In the genomic region with DNA sequence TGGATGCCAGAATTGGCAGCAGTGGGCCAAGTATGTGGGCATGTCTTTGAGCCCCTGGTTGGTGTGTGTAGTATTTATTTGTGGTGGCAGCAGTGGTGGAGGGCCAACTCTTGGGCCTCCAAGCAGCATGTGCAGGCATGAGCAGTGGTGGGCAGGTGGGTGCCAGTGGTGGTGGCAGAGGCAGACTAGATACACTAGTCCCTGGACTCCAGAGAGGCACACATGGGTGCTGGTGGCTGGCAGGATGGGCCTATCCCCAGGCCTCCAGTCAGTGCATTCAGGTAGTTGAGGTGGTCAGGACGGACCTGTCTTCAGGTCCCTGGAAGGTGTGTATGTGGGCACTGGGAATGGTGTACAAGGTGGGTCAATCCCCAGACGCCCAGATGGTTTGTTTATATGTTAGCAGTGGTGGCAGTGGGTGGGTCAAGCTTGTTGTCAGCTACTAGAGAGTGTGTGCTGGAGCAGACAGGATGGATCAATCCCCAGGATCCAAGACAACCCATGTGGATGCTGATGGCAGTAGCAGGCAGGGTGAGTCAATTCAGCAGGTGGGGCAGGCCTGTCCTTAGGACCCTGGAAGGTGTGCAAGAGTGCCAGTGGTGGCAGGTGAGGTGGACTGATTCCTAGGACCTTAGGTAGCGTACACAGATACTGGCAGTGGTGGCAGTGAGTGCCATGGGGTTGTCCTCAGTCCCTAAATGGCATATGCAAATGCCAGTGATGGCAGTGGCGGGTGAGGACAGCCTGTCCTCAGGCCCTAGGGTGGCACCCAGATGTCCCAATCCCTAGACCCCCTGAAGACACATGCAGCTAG, we compare ENCODE assay signal across 16 cellular contexts.
"Had no signal": no experiment of that assay in that cellular context is flagged by ENCODE, and none has a peak within 500 bp of the region (broad histone marks: within the 10 kb centered on the region; RNA-seq: fewer than 3 reads in every experiment).

No MANE protein-coding gene starts in this region.

- H3K4me1 ChIP-seq: left ventricle myocardium inferior, uterus had no signal

- DNase-seq: activated CD4-positive, alpha-beta T cell treated with anti-CD3 and anti-CD28 coated beads for 1 hour; activated CD4-positive, alpha-beta T cell treated with anti-CD3 and anti-CD28 coated beads, Interleukin-2, amount 50 U/mL, for 4 hours; activated naive CD4-positive, alpha-beta T cell treated with Interleukin-2 at 50 U/mL for 16 hours; dorsolateral prefrontal cortex; left ventricle myocardium inferior; natural killer cell; nucleus accumbens; right cardiac atrium; small intestine; stimulated activated CD4-positive, alpha-beta T cell treated with anti-CD3 and anti-CD28 coated beads, Interleukin-4, amount 100 ng/mL, for 4 hours; uterus had no signal

- H3K4me3 ChIP-seq: dorsolateral prefrontal cortex, hepatocyte, left ventricle myocardium inferior, uterus had no signal

- H2AFZ ChIP-seq: hepatocyte had no signal

- H3K27ac Mint-ChIP-seq: activated T-helper 1 cell treated with anti-CD3 and anti-CD28 coated beads, Interleukin-12 subunit alpha, Interleukin-12 subunit beta, Interleukin-2, Interleukin-4 antibody, amounts not matched to agents 30 ng/mL and 10 ng/mL and 1 ng/mL, durations not matched to agents 14 hours and 24 hours and 36 hours; memory B cell; natural killer cell; stimulated activated naive CD8-positive, alpha-beta T cell treated with anti-CD3 and anti-CD28 coated beads, Interleukin-15, Interleukin-2, amounts not matched to agents 100 ng/mL and 50 ng/mL, for 24 hours had no signal

- H3K4me2 ChIP-seq: hepatocyte had no signal

- ATAC-seq: natural killer cell, right cardiac atrium had no signal

- H3K4me3 Mint-ChIP-seq: activated T-helper 1 cell treated with anti-CD3 and anti-CD28 coated beads, Interleukin-12 subunit alpha, Interleukin-12 subunit beta, Interleukin-2, Interleukin-4 antibody, amounts not matched to agents 30 ng/mL and 10 ng/mL and 1 ng/mL, durations not matched to agents 14 hours and 24 hours and 36 hours; memory B cell; natural killer cell; stimulated activated naive CD8-positive, alpha-beta T cell treated with anti-CD3 and anti-CD28 coated beads, Interleukin-15, Interleukin-2, amounts not matched to agents 100 ng/mL and 50 ng/mL, for 24 hours had no signal

- H3K36me3 ChIP-seq: left ventricle myocardium inferior, uterus had no signal

- H3K4me1 Mint-ChIP-seq: memory B cell, natural killer cell had no signal

- H3K27me3 ChIP-seq: dorsolateral prefrontal cortex, hepatocyte, uterus had no signal

- H3K27ac ChIP-seq: dorsolateral prefrontal cortex, hepatocyte, left ventricle myocardium inferior, uterus, VCaP had no signal

- H3K79me2 ChIP-seq: hepatocyte had no signal
